27 cellular contexts compared by ENCODE assay signal in genomic region chr10:48335788-48336187, GRCh38.
"Had no signal": no experiment of that assay in that cellular context is flagged by ENCODE, and none has a peak within 500 bp of the region (broad histone marks: within the 10 kb centered on the region; RNA-seq: fewer than 3 reads in every experiment).

No MANE protein-coding gene starts in this region.

- H3K27me3 ChIP-seq: stomach, suprapubic skin, testis, thyroid gland, tibial artery, tibial nerve, transverse colon, upper lobe of left lung, upper lobe of right lung, uterus, vagina had no signal

- H3K36me3 ChIP-seq: thoracic aorta, thyroid gland, tibial artery, transverse colon, upper lobe of left lung, upper lobe of right lung, uterus, vagina had no signal

- FAIRE-seq: urothelium cell line had no signal

- DNase-seq: stimulated activated CD4-positive, alpha-beta T cell treated with anti-CD3 and anti-CD28 coated beads, Interleukin-2, amount 100 ng/mL, for 48 hours; stimulated activated CD4-positive, alpha-beta T cell treated with anti-CD3 and anti-CD28 coated beads, Interleukin-4, amount 100 ng/mL, for 1 hour; stimulated activated CD4-positive, alpha-beta T cell treated with anti-CD3 and anti-CD28 coated beads, Interleukin-4, amount 100 ng/mL, for 24 hours; stimulated activated CD4-positive, alpha-beta T cell treated with anti-CD3 and anti-CD28 coated beads, Interleukin-4, amount 100 ng/mL, for 4 hours; stimulated activated CD8-positive, alpha-beta memory T cell treated with anti-CD3 and anti-CD28 coated beads, Interleukin-4, amount 100 ng/mL, for 48 hours; stimulated activated naive B cell treated with anti-CD40 and anti-IgM and Interleukin-4, amounts not matched to agents 10 μg/mL and 1 μg/mL and 100 μg/mL, for 72 hours; stimulated activated naive CD4-positive, alpha-beta T cell; stimulated activated naive CD4-positive, alpha-beta T cell treated with Interleukin-2 at 50 U/mL for 16 hours; stimulated activated naive CD8-positive, alpha-beta T cell treated with anti-CD3 and anti-CD28 coated beads, Interleukin-15, amount 100 ng/mL, for 72 hours; stimulated activated naive CD8-positive, alpha-beta T cell treated with anti-CD3 and anti-CD28 coated beads, Interleukin-15, Interleukin-2, amounts not matched to agents 100 U/mL and 50 U/mL, for 24 hours; stomach; substantia nigra; testis; thyroid gland; tibial artery; transverse colon; trophoblast cell; upper lobe of left lung; upper lobe of right lung; uterus had no signal

- H3K9me3 ChIP-seq: stomach, suprapubic skin, testis, thoracic aorta, thyroid gland, tibial artery, tibial nerve, transverse colon, upper lobe of left lung, upper lobe of right lung, uterus, vagina had no signal

- H3K4me3 ChIP-seq: stomach, suprapubic skin, testis, thoracic aorta, thyroid gland, tibial artery, tibial nerve, transverse colon, upper lobe of left lung, upper lobe of right lung, uterus, vagina had no signal

- H3K27ac ChIP-seq: stomach, suprapubic skin, testis, thoracic aorta, thyroid gland, tibial artery, tibial nerve, transverse colon, upper lobe of left lung, upper lobe of right lung, uterus, vagina had no signal

- H3K4me1 ChIP-seq: testis, tibial artery, transverse colon, upper lobe of right lung, uterus had no signal

- ATAC-seq: stimulated activated effector memory CD8-positive, alpha-beta T cell treated with anti-CD3 and anti-CD28 coated beads, Interleukin-12 subunit alpha, Interleukin-12 subunit beta, amount 100 ng/mL, for 72 hours; stimulated activated memory B cell treated with anti-CD40 and anti-IgM and Interleukin-4, amounts not matched to agents 10 μg/mL and 1 μg/mL and 100 μg/mL, for 72 hours; stimulated activated naive B cell treated with anti-CD40 and anti-IgM and Interleukin-4, amounts not matched to agents 10 μg/mL and 1 μg/mL and 100 μg/mL, for 72 hours; stimulated activated naive CD8-positive, alpha-beta T cell treated with anti-CD3 and anti-CD28 coated beads, Interleukin-15, amount 100 ng/mL, for 72 hours; stimulated activated naive CD8-positive, alpha-beta T cell treated with anti-CD3 and anti-CD28 coated beads, Interleukin-15, Interleukin-2, amounts not matched to agents 100 U/mL and 50 U/mL, for 24 hours; upper lobe of right lung had no signal
